In genomic region chr13:25777509-25777908, GRCh38 we compare ENCODE assay signal across 26 cellular contexts.
"Had no signal": no experiment of that assay in that cellular context is flagged by ENCODE, and none has a peak within 500 bp of the region (broad histone marks: within the 10 kb centered on the region; RNA-seq: fewer than 3 reads in every experiment).

No MANE protein-coding gene starts in this region.

- DNase-seq: dorsolateral prefrontal cortex; effector CD4-positive, alpha-beta T cell; foreskin keratinocyte; heart left ventricle; kidney; left lung; mesenchymal stem cell; naive thymus-derived CD4-positive, alpha-beta T cell; sigmoid colon; stimulated activated CD4-positive, alpha-beta T cell treated with anti-CD3 and anti-CD28 coated beads, Interleukin-2, amount 100 ng/mL, for 24 hours; stimulated activated CD4-positive, alpha-beta T cell treated with anti-CD3 and anti-CD28 coated beads, Interleukin-4, amount 100 ng/mL, for 24 hours; stimulated activated naive CD4-positive, alpha-beta T cell treated with Interleukin-2 at 50 U/mL for 16 hours; stomach; thyroid gland; trophoblast cell had no signal

- H3K9me3 Mint-ChIP-seq: mesothelial cell of epicardium; nephron; stimulated activated effector memory CD8-positive, alpha-beta T cell treated with anti-CD3 and anti-CD28 coated beads, Interleukin-12 subunit alpha, Interleukin-12 subunit beta, amount 100 ng/mL, for 72 hours had no signal

- H3K4me3 Mint-ChIP-seq: mesothelial cell of epicardium; naive thymus-derived CD4-positive, alpha-beta T cell; nephron; neural progenitor cell; stimulated activated effector memory CD8-positive, alpha-beta T cell treated with anti-CD3 and anti-CD28 coated beads, Interleukin-12 subunit alpha, Interleukin-12 subunit beta, amount 100 ng/mL, for 72 hours had no signal

- H3K27me3 ChIP-seq: dorsolateral prefrontal cortex, foreskin keratinocyte, gastroesophageal sphincter, hepatocyte, left lung, neural progenitor cell, right atrium auricular region, sigmoid colon, stomach, thyroid gland, vagina had no signal

- H2AFZ ChIP-seq: hepatocyte, neural progenitor cell had no signal

- H3K27ac ChIP-seq: dorsolateral prefrontal cortex, epithelial cell of prostate, esophagus muscularis mucosa, foreskin keratinocyte, gastroesophageal sphincter, heart left ventricle, hepatocyte, left lung, neural progenitor cell, prostate gland, right atrium auricular region, sigmoid colon, stomach, thyroid gland, vagina had no signal

- H3K4me1 Mint-ChIP-seq: naive thymus-derived CD4-positive, alpha-beta T cell; stimulated activated effector memory CD8-positive, alpha-beta T cell treated with anti-CD3 and anti-CD28 coated beads, Interleukin-12 subunit alpha, Interleukin-12 subunit beta, amount 100 ng/mL, for 72 hours had no signal

- H3K4me2 ChIP-seq: hepatocyte, neural progenitor cell had no signal

- H3K4me3 ChIP-seq: dorsolateral prefrontal cortex, esophagus muscularis mucosa, gastroesophageal sphincter, heart left ventricle, hepatocyte, left lung, neural progenitor cell, prostate gland, right atrium auricular region, sigmoid colon, stomach, thyroid gland, vagina had no signal

- ATAC-seq: foreskin keratinocyte; gastroesophageal sphincter; heart left ventricle; left lung; naive thymus-derived CD4-positive, alpha-beta T cell; stimulated activated effector memory CD8-positive, alpha-beta T cell treated with anti-CD3 and anti-CD28 coated beads, Interleukin-12 subunit alpha, Interleukin-12 subunit beta, amount 100 ng/mL, for 72 hours had no signal

- H3K36me3 ChIP-seq: esophagus muscularis mucosa, gastroesophageal sphincter, heart left ventricle, left lung, neural progenitor cell, prostate gland, right atrium auricular region, sigmoid colon, stomach, thyroid gland, vagina had no signal

- H3K36me3 Mint-ChIP-seq: neural progenitor cell; stimulated activated effector memory CD8-positive, alpha-beta T cell treated with anti-CD3 and anti-CD28 coated beads, Interleukin-12 subunit alpha, Interleukin-12 subunit beta, amount 100 ng/mL, for 72 hours had no signal

- H3K79me2 ChIP-seq: hepatocyte had no signal

- H3K27ac Mint-ChIP-seq: mesothelial cell of epicardium; naive thymus-derived CD4-positive, alpha-beta T cell; neural progenitor cell; stimulated activated effector memory CD8-positive, alpha-beta T cell treated with anti-CD3 and anti-CD28 coated beads, Interleukin-12 subunit alpha, Interleukin-12 subunit beta, amount 100 ng/mL, for 72 hours had no signal

- H3K4me1 ChIP-seq: esophagus muscularis mucosa, gastroesophageal sphincter, heart left ventricle, left lung, prostate gland, sigmoid colon, thyroid gland, vagina had no signal

- H3K9ac ChIP-seq: neural progenitor cell had no signal

- H3K9me3 ChIP-seq: esophagus muscularis mucosa, gastroesophageal sphincter, heart left ventricle, left lung, prostate gland, right atrium auricular region, sigmoid colon, stomach, thyroid gland, vagina had no signal
